Comparison of ENCODE assay signal across 1 cellular context in the genomic region with DNA sequence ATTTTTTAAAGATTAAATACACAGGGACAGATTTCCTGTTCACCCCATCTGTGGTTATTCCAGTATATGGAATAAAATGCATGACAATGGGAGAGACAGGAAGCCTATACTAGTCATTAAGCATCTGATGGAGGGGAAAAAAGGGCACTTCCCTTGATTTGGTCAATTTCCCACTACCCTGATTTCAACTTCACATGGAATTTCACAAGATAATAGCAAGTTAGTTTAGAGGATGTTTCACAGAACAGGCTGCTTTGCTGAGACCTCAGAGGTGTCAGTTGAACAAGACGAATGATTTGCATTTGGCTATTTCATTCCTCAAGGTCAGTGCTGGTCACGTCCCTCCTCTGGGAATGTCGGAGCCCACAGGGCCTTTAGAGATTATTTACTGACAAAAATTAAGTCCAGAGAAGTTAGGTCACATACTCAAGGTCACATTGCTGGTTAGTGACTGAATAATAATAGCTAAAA.
A peak's percentile ranks its signal among the peaks of the same experiment; 100 is the strongest.
TF ChIP-seq lines count a peak whose summit lies in the region.

No MANE protein-coding gene starts in this region.

TF ChIP-seq in HepG2, 621 proteins besides CTCF, POLR2A, EP300 and RAD21:
- no peak for TF ChIP-seq ZBTB10 (CRISPR knock-in tag; IDR thresholded peaks at IDR 0.05; ENCODE audit: borderline replicate concordance)
- TF ChIP-seq ARID5B (CRISPR knock-in tag; IDR thresholded peaks at IDR 0.05), result peak; percentile 36; the same call in 1 of the 2 replicates
- no peak for TF ChIP-seq ZNF232 (CRISPR knock-in tag; IDR thresholded peaks at IDR 0.05; ENCODE audit: borderline replicate concordance)
- TF ChIP-seq KDM4B (CRISPR knock-in tag; IDR thresholded peaks at IDR 0.05), result no peak
